In genomic region chr6:167907837-167908681, GRCh38 we compare ENCODE assay signal across 8 cellular contexts.
A peak's percentile ranks its signal among the peaks of the same experiment; 100 is the strongest.
DNase-seq lines count a peak whose midpoint lies in the region; ATAC-seq, FAIRE-seq and TF ChIP-seq lines count a peak whose summit lies in the region.

No MANE protein-coding gene starts in this region.

- H3K27me3 ChIP-seq in kidney epithelial cell (ENCODE audit: control insufficient read depth, insufficient read depth, low read length): no peaks in the 10 kb centered on the region

- H3K4me3 ChIP-seq in AG09309 (ENCODE audit: control insufficient read depth, low read depth, low read length) (no peak overlapping the region), WI38 (ENCODE audit: low read depth, low read length) (no peak overlapping the region), kidney epithelial cell (ENCODE audit: low read depth, low read length) (no peak overlapping the region)
- H3K4me3 ChIP-seq in Jurkat, Clone E6-1 (ENCODE audit: low read length): no peak overlapping the region

- H3K36me3 ChIP-seq in kidney epithelial cell (ENCODE audit: control insufficient read depth, insufficient read depth, low read length): no peaks in the 10 kb centered on the region

- peak; percentile 68 for TF ChIP-seq CTCF in AG09309 (IDR thresholded peaks at IDR 0.05; ENCODE audit: control insufficient read depth, insufficient read depth, low read depth, low read length, missing control alignments)
- TF ChIP-seq CTCF in WI38 (IDR thresholded peaks at IDR 0.05; ENCODE audit: low read depth, low read length): peak; percentile 26; the same call in 1 of the 2 replicates
- TF ChIP-seq CTCF in kidney epithelial cell (IDR thresholded peaks at IDR 0.05; ENCODE audit: insufficient read depth, low read length, poor library complexity, severe bottlenecking): peak; percentile 50

- FAIRE-seq in GM19239 (lab: Jason Lieb, UNC): no peak

- DNase-seq in AG09309 (ENCODE audit: low read depth) (no peak), kidney epithelial cell (ENCODE audit: low read depth) (no peak), GM19239 (ENCODE audit: insufficient read length, low spot score) (no peak), NCI-H1436 treated with DMSO at 0.1 percent for 48 hours (lab: John Stamatoyannopoulos, UW) (no peak)
- peak; percentile 12 for DNase-seq in Jurkat, Clone E6-1 (ENCODE audit: low read depth, low spot score)
- no peak for DNase-seq in activated CD8-positive, alpha-beta memory T cell treated with anti-CD3 and anti-CD28 coated beads, Interleukin-2, amount 50 U/mL, for 48 hours

- ATAC-seq in GM18511 (IDR thresholded peaks at IDR 0.05; ENCODE audit: unreplicated experiment): no peak
